In the genomic region with DNA sequence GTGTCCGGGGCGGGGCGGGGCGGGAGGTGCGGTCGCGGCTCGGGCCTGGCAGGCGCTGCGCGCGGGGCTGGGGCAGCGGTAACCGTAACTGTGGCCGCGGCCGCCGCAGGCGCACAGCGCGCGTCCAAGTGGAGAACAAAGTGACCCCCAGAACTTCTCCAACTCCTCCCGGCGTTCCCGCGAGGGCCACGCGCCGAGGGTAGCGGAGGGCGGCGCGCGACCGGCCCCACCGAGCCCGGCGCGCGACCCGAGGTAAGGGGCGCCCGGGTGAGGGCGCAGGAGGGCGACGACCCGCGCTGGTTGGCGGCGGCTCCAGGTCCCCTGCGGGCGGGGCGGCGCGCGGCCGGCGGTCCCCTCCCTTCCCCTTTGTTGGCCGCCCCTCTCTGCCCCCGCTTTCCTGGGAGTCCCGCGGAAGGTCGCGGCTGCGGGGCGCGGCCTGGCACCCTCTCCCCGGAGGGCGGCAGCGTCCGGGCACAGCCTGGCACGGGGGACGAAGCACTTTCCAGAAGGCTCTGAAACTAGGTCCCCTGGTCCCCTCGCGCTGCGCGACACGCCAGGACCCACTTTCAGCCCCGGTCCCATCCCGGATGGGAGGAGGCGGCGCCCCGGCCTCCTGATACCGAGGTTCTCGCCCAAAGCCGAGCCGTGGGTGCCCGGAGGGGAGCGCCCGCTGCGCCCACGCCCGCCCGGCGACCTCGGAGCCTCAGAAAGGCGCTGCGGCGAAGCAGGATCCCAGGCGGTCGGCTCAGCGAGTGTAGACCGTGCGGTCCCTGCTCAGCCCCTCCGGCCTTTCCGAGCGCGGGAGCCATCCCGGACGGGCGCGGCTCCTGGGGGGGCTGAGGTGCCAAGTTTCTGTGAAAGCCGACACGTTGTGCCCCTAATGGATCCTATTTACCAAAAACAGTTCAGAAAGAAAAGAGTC, we compare ENCODE assay signal across 1 cellular context.
TF ChIP-seq lines count a peak whose summit lies in the region.

A gene (plus strand): TSS at position 75 of the 922 bp plus-strand sequence. CDS start 133,909 bp downstream, outside the sequence.

TF ChIP-seq in A549, 52 proteins besides CTCF, POLR2A, EP300 and RAD21 (continued from another document):
- TF ChIP-seq, protein P1, sequence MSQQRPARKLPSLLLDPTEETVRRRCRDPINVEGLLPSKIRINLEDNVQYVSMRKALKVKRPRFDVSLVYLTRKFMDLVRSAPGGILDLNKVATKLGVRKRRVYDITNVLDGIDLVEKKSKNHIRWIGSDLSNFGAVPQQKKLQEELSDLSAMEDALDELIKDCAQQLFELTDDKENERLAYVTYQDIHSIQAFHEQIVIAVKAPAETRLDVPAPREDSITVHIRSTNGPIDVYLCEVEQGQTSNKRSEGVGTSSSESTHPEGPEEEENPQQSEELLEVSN (IDR thresholded peaks at IDR 0.05; ENCODE audit: borderline replicate concordance, low read depth) = peak; percentile 26; the same call in 1 of the 2 replicates
- TF ChIP-seq EHF (CRISPR knock-in tag; IDR thresholded peaks at IDR 0.05) = no peak
- TF ChIP-seq, protein P2, sequence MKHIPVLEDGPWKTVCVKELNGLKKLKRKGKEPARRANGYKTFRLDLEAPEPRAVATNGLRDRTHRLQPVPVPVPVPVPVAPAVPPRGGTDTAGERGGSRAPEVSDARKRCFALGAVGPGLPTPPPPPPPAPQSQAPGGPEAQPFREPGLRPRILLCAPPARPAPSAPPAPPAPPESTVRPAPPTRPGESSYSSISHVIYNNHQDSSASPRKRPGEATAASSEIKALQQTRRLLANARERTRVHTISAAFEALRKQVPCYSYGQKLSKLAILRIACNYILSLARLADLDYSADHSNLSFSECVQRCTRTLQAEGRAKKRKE (CRISPR knock-in tag; IDR thresholded peaks at IDR 0.05; ENCODE audit: low read depth) = no peak
